8 cellular contexts compared by ENCODE assay signal in genomic region chr7:135335628-135336139, GRCh38.
DNase-seq lines count a peak whose midpoint lies in the region; ATAC-seq lines count a peak whose summit lies in the region.

No MANE protein-coding gene starts in this region.

- H3K27ac Mint-ChIP-seq in activated naive CD4-positive, alpha-beta T cell treated with anti-CD3 and anti-CD28 coated beads, Interleukin-2, amount 50 U/mL, for 72 hours: peak overlapping the region in 1 of 2 donors; percentile 43

- DNase-seq in A172 (ENCODE audit: low spot score) (peak; percentile 62), HK-2 (ENCODE audit: unreplicated experiment) (peak; percentile 81), NCI-H748 treated with DMSO at 0.1 percent for 48 hours (lab: John Stamatoyannopoulos, UW) (peak; percentile 71), iPS DF 19.7 (ENCODE audit: low read depth, low spot score) (peak; percentile 91), middle frontal gyrus (ENCODE audit: extremely low spot score, low spot score) (no peak)
- DNase-seq in activated naive CD4-positive, alpha-beta T cell treated with anti-CD3 and anti-CD28 coated beads, Interleukin-2, amount 50 U/mL, for 72 hours (ENCODE audit: low spot score in 2 of 2): peak in 1 of 2 donors; percentile 17
- peak; percentile 16 for DNase-seq in stimulated activated CD4-positive, alpha-beta T cell treated with anti-CD3 and anti-CD28 coated beads, Interleukin-4, amount 100 ng/mL, for 1 hour

- peaks cover 0 to 8% of the 10 kb centered on the region in 2 donors for H3K9me3 Mint-ChIP-seq in activated naive CD4-positive, alpha-beta T cell treated with anti-CD3 and anti-CD28 coated beads, Interleukin-2, amount 50 U/mL, for 72 hours

- peaks cover 0 to 10% of the 10 kb centered on the region in 2 donors for H3K36me3 Mint-ChIP-seq in activated naive CD4-positive, alpha-beta T cell treated with anti-CD3 and anti-CD28 coated beads, Interleukin-2, amount 50 U/mL, for 72 hours

- ATAC-seq in GM18498 (IDR thresholded peaks at IDR 0.05; ENCODE audit: unreplicated experiment): peak; percentile 58
- ATAC-seq in activated naive CD4-positive, alpha-beta T cell treated with anti-CD3 and anti-CD28 coated beads, Interleukin-2, amount 50 U/mL, for 72 hours: peak; percentile 65 to 74
